Comparison of ENCODE assay signal across 8 cellular contexts in the genomic region with DNA sequence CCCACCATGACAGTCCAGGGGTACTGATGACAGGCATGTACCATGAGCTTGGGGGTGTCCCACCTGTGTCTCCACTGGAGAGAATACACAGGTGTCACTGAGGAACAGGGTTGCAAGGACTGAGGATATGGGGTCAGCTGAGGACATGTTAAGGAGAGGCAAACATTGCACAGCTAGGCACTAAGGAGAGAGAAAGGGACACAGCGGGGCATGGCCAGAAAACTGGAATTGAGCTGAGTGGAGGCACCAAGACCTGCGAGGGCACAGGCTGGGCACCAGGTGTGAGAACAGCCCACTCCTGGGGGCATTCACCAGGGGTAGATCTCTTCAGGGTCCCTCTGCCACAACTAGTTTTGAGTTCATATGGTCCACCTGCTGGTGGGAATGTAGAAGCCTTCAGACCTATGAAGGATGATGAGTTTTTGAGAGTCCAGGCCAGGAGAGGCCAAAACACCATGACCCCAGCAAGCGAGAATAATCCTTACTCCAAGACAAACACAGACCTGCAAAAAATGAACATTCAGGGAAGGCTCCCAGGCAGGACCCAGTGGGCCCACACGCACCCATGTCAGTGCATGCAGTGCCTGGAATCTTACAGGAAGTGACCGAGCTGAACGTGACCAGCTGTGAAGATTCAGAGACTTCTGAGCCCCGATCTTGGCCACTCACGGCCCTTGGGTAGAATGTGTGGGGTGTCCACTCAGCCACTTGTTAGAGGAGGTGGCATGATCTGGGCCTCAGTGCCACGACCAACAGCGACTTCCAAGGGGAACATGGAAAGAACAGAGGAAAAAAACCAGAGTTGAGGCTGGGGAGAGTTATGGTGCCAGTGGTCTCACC. TPM values are rescaled to one million over a fixed set of nuclear protein-coding genes. Genes with fewer than 3 reads are reported as not detected.
DNase-seq lines count a peak whose midpoint lies in the region; ATAC-seq, FAIRE-seq and TF ChIP-seq lines count a peak whose summit lies in the region.

No MANE protein-coding gene starts in this region.

- H3K36me3 ChIP-seq in A673 (ENCODE audit: insufficient read depth, low read length, poor library complexity, severe bottlenecking) (no peaks in the 10 kb centered on the region), liver (ENCODE audit: control insufficient read depth in 4 of 4, insufficient read depth in 3 of 4, low read depth in 1 of 4, low read length in 3 of 4) (no peaks in the 10 kb centered on the region)

- POLR2A ChIA-PET in A673 (lab: Charles Lee; ENCODE audit: low non-redundant PET), result no interaction called here

- H3K27me3 ChIP-seq in A673 (replicated peaks; ENCODE audit: insufficient read depth, low read depth, low read length, poor library complexity) (no peaks in the 10 kb centered on the region), liver (ENCODE audit: control insufficient read depth in 4 of 4, insufficient read depth in 4 of 4, low read length in 3 of 4) (no peaks in the 10 kb centered on the region)

- H3K27ac Mint-ChIP-seq in activated naive CD8-positive, alpha-beta T cell, result peak overlapping the region; percentile 86

- no peaks in the 10 kb centered on the region for H3K36me3 Mint-ChIP-seq in activated naive CD8-positive, alpha-beta T cell

- H3K27me3 Mint-ChIP-seq in activated naive CD8-positive, alpha-beta T cell, result no peaks in the 10 kb centered on the region

- H3K9me3 ChIP-seq in A673 (ENCODE audit: low read depth, low read length, poor library complexity, severe bottlenecking) (no peaks in the 10 kb centered on the region), liver (ENCODE audit: control insufficient read depth in 4 of 4, low read length in 3 of 4) (no peaks in the 10 kb centered on the region)

- H3K4me1 ChIP-seq in A673 (ENCODE audit: insufficient read depth, low read length, poor library complexity, severe bottlenecking), result peaks cover 7% of the 10 kb centered on the region
- H3K4me1 ChIP-seq in liver (ENCODE audit: control insufficient read depth in 4 of 4, insufficient read depth in 4 of 4, low read length in 3 of 4), result peaks cover 7 to 32% (median 23%) of the 10 kb centered on the region in 4 donors

- 74% methylated on average over 10 of the region's 10 CpGs for WGBS in liver

- peak overlapping the region; percentile 94 for H3K4me3 ChIP-seq in A673 (ENCODE audit: low read depth, low read length, poor library complexity, severe bottlenecking)
- H3K4me3 ChIP-seq in liver (ENCODE audit: low read depth in 1 of 3, low read length in 3 of 3), result peak overlapping the region; percentile 76 to 90 (median 86)

- TF ChIP-seq POLR2A in H54 (IDR thresholded peaks at IDR 0.05; ENCODE audit: low read depth, low read length), result 0 out of 2 replicates have a peak, but pooled peaks have one; percentile 14

- no TSS peak for BruUV-seq in A673 (replicated peaks; lab: Mats Ljungman, UMichigan)

- H3K9ac ChIP-seq in liver (ENCODE audit: low read depth in 1 of 2, low read length in 2 of 2), result peak overlapping the region in 1 of 2 donors; percentile 76

- peaks cover 31% of the 10 kb centered on the region for H3K4me1 Mint-ChIP-seq in activated naive CD8-positive, alpha-beta T cell (ENCODE audit: low read depth)

- peak in 1 of 2 donors; percentile 12 for TF ChIP-seq RAD21 in liver (IDR thresholded peaks at IDR 0.05)

- intact Hi-C loops in A673 (cut with micrococcal nuclease; ENCODE audit: unreplicated experiment), result no loop called here

- H3K9me3 Mint-ChIP-seq in activated naive CD8-positive, alpha-beta T cell (ENCODE audit: low read depth), result no peaks in the 10 kb centered on the region

- peak; percentile 49 for TF ChIP-seq CTCF in A673 (conservative IDR thresholded peaks at IDR 0.05; ENCODE audit: low read depth, low read length)
- no peak for TF ChIP-seq CTCF in liver (IDR thresholded peaks at IDR 0.05; ENCODE audit: low read depth, low read length, missing input control)

- H3K27ac ChIP-seq in A673 (ENCODE audit: low read depth, low read length, poor library complexity, severe bottlenecking), result peak overlapping the region; percentile 91
- peak overlapping the region in 1 of 2 donors; percentile 80 for H3K27ac ChIP-seq in liver (ENCODE audit: low read depth in 1 of 2, low read length in 2 of 2)

- H3K4me3 Mint-ChIP-seq in activated naive CD8-positive, alpha-beta T cell, result peak overlapping the region; percentile 95

- DNase-seq in A673 (ENCODE audit: low spot score) (no peak), H54 (ENCODE audit: insufficient read length, low spot score) (no peak), activated gamma-delta T cell (lab: John Stamatoyannopoulos, UW) (no peak)
- no peak for DNase-seq in stimulated activated CD4-positive, alpha-beta T cell treated with anti-CD3 and anti-CD28 coated beads, Interleukin-2, amount 100 ng/mL, for 24 hours

- ATAC-seq in HG03342 (IDR thresholded peaks at IDR 0.05; ENCODE audit: unreplicated experiment) (no peak), GM21390 (IDR thresholded peaks at IDR 0.05; ENCODE audit: unreplicated experiment) (no peak)

- CTCF ChIA-PET in A673 (lab: Charles Lee), result no interaction called here

- no peak for FAIRE-seq in H54 (lab: Jason Lieb, UNC)

TF ChIP-seq in liver, 16 proteins besides CTCF, POLR2A, EP300 and RAD21:
- TF ChIP-seq FOXA1 (IDR thresholded peaks at IDR 0.05), result no peak

RNA-seq across cellular contexts. Expression of a gene that starts 1.4 kb away (rescaled TPM):
- 20.9 and 21.6 TPM in 2 replicates for total RNA-seq in A673 (2021)
- total RNA-seq in liver, result 10 to 100 TPM in 1 of 2 donors, 1 to 10 TPM in 1; 9.4 to 12.6 TPM
- 10 to 100 TPM in 1 of 2 donors, 1 to 10 TPM in 1; 3.6 to 10.6 TPM for polyA plus RNA-seq in liver

RNA-seq across cellular contexts. Expression of a gene that starts 11.6 kb away (rescaled TPM):
- total RNA-seq in A673 (2021), result 0.60 and 0.74 TPM in 2 replicates
- total RNA-seq in liver, result not detected
- polyA plus RNA-seq in liver, result not detected

RNA-seq across cellular contexts. Expression of a gene that starts 20.0 kb away (rescaled TPM):
- total RNA-seq in A673 (2021) (1,249 and 1,257 TPM in 2 replicates), liver (1,000 to 10,000 TPM in 1 of 2 donors, 100 to 1,000 TPM in 1; 657 to 1,403 TPM)
- 100 to 1,000 TPM; 229 to 600 TPM for polyA plus RNA-seq in liver

RNA-seq across cellular contexts. Expression of a gene that starts 26.2 kb away (rescaled TPM):
- total RNA-seq in A673 (2021) (1.3 and 1.8 TPM in 2 replicates), liver (1 to 10 TPM; 2.1 to 3.6 TPM)
- polyA plus RNA-seq in liver, result 1 to 10 TPM in 1 of 2 donors, under 1 TPM in 1; 0.54 to 2.6 TPM

RNA-seq across cellular contexts. Expression of a gene that starts 32.9 kb away (rescaled TPM):
- total RNA-seq in A673 (2021) (9.1 and 9.2 TPM in 2 replicates), liver (1 to 10 TPM; 1.3 to 2.0 TPM)
- polyA plus RNA-seq in liver, result under 1 TPM; 0.64 to 0.72 TPM
